In genomic region chr4:76232681-76233080, GRCh38 we compare ENCODE assay signal across 33 cellular contexts. TPM values are rescaled to one million over a fixed set of nuclear protein-coding genes. Genes with fewer than 3 reads are reported as not detected.
DNase-seq lines count a peak whose midpoint lies in the region; ATAC-seq, FAIRE-seq and TF ChIP-seq lines count a peak whose summit lies in the region.
"Had no signal": no experiment of that assay in that cellular context is flagged by ENCODE, and none has a peak within 500 bp of the region (broad histone marks: within the 10 kb centered on the region; RNA-seq: fewer than 3 reads in every experiment).

No MANE protein-coding gene starts in this region.

- intact Hi-C loops in HCT116 (cut with micrococcal nuclease) = no loop called here

- H3K4me1 ChIP-seq in HCT116 (ENCODE audit: control insufficient read depth in 1 of 2, insufficient read depth in 2 of 2, low read length in 2 of 2) (peaks cover 17 to 26% of the 10 kb centered on the region in 2 experiments), adipocyte (ENCODE audit: control insufficient read depth, insufficient read depth, low read length) (peaks cover 23% of the 10 kb centered on the region)

- TF ChIP-seq RAD21 in HCT116 (IDR thresholded peaks at IDR 0.05; ENCODE audit: low read depth) = no peak

- ATAC-seq in HCT116 = no peak
- ATAC-seq: left ventricle myocardium superior; PC-3; right cardiac atrium; stimulated activated naive CD8-positive, alpha-beta T cell treated with anti-CD3 and anti-CD28 coated beads, Interleukin-15, amount 100 ng/mL, for 72 hours; T-helper 17 cell had no signal

- H3K36me3 ChIP-seq in HCT116 (ENCODE audit: control insufficient read depth in 1 of 2, insufficient read depth in 2 of 2, low read length in 2 of 2) (peaks cover 0 to 33% of the 10 kb centered on the region in 2 experiments; a peak in 3 of 4 replicates), adipocyte (ENCODE audit: control insufficient read depth, insufficient read depth, low read length, severe bottlenecking) (no peaks in the 10 kb centered on the region)
- H3K36me3 ChIP-seq: brain microvascular endothelial cell, neural progenitor cell, thyroid gland had no signal

- H3K36me3 Mint-ChIP-seq in glutamatergic neuron (ENCODE audit: unreplicated experiment) (peaks cover 19% of the 10 kb centered on the region), chondrocyte (ENCODE audit: low read depth) (peaks cover 3% of the 10 kb centered on the region)
- no peaks in the 10 kb centered on the region for H3K36me3 Mint-ChIP-seq in activated CD4-positive, alpha-beta memory T cell treated with anti-CD3 and anti-CD28 coated beads, Interleukin-2, amount 10 ng/mL, durations not matched to agents 7 days and 5 days (ENCODE audit: low read depth)

- no peaks in the 10 kb centered on the region for H3K9me2 ChIP-seq in HCT116 (ENCODE audit: insufficient read depth)

- peaks cover 54% of the 10 kb centered on the region for H3K79me2 ChIP-seq in HCT116 (ENCODE audit: insufficient read depth, low read length)

- H3K27ac ChIP-seq in HCT116 (ENCODE audit: low read depth, low read length) = no peak overlapping the region
- H3K27ac ChIP-seq: brain microvascular endothelial cell, dorsolateral prefrontal cortex, HL-60, neural progenitor cell had no signal

- H2AFZ ChIP-seq in HCT116 (ENCODE audit: low read depth, low read length, poor library complexity, severe bottlenecking) = no peak overlapping the region
- H2AFZ ChIP-seq: neural progenitor cell had no signal

- H3K4me3 Mint-ChIP-seq in glutamatergic neuron (ENCODE audit: unreplicated experiment) (peak overlapping the region; percentile 91), chondrocyte (ENCODE audit: unreplicated experiment) (no peak overlapping the region)
- H3K4me3 Mint-ChIP-seq in activated CD4-positive, alpha-beta memory T cell treated with anti-CD3 and anti-CD28 coated beads, Interleukin-2, amount 10 ng/mL, durations not matched to agents 7 days and 5 days = no peak overlapping the region
- H3K4me3 Mint-ChIP-seq: activated T-helper 1 cell treated with anti-CD3 and anti-CD28 coated beads, Interleukin-12 subunit alpha, Interleukin-12 subunit beta, Interleukin-2, Interleukin-4 antibody, amounts not matched to agents 30 ng/mL and 10 ng/mL and 1 ng/mL, durations not matched to agents 14 hours and 24 hours and 36 hours; CD4-positive, alpha-beta T cell; neural progenitor cell; stimulated activated naive CD8-positive, alpha-beta T cell treated with anti-CD3 and anti-CD28 coated beads, Interleukin-15, amount 100 ng/mL, for 72 hours; T-helper 17 cell had no signal

- FAIRE-seq in A204.1 (lab: Jason Lieb, UNC) = peak; percentile 35
- FAIRE-seq: H54 had no signal

- H3K27me3 Mint-ChIP-seq in glutamatergic neuron (ENCODE audit: unreplicated experiment) = no peaks in the 10 kb centered on the region
- peaks cover 2% of the 10 kb centered on the region for H3K27me3 Mint-ChIP-seq in activated CD4-positive, alpha-beta memory T cell treated with anti-CD3 and anti-CD28 coated beads, Interleukin-2, amount 10 ng/mL, durations not matched to agents 7 days and 5 days
- H3K27me3 Mint-ChIP-seq in chondrocyte (ENCODE audit: low read depth) = peaks cover under 1% of the 10 kb centered on the region
- H3K27me3 Mint-ChIP-seq: CD4-positive, alpha-beta T cell; stimulated activated naive CD8-positive, alpha-beta T cell treated with anti-CD3 and anti-CD28 coated beads, Interleukin-15, amount 100 ng/mL, for 72 hours had no signal

- H4K20me1 ChIP-seq in HCT116 (ENCODE audit: insufficient read depth) = no peaks in the 10 kb centered on the region

- H3K9me3 ChIP-seq in HCT116 (ENCODE audit: control insufficient read depth in 1 of 2, insufficient read depth in 1 of 2, low read depth in 1 of 2, low read length in 2 of 2) (peaks cover 8 to 21% of the 10 kb centered on the region in 2 experiments; a peak in 3 of 4 replicates), adipocyte (ENCODE audit: control insufficient read depth, low read length) (no peaks in the 10 kb centered on the region)
- H3K9me3 ChIP-seq: thyroid gland had no signal

- CTCF ChIA-PET in HCT116 (lab: Charles Lee) = no interaction called here
- CTCF ChIA-PET in activated CD4-positive, alpha-beta memory T cell treated with anti-CD3 and anti-CD28 coated beads, Interleukin-2, amount 10 ng/mL, durations not matched to agents 7 days and 5 days (lab: Charles Lee) = no interaction called here

- H3K27ac Mint-ChIP-seq in glutamatergic neuron (ENCODE audit: unreplicated experiment) = peak overlapping the region; percentile 99
- H3K27ac Mint-ChIP-seq in activated CD4-positive, alpha-beta memory T cell treated with anti-CD3 and anti-CD28 coated beads, Interleukin-2, amount 10 ng/mL, durations not matched to agents 7 days and 5 days = no peak overlapping the region
- H3K27ac Mint-ChIP-seq in chondrocyte (ENCODE audit: unreplicated experiment) = no peak overlapping the region
- H3K27ac Mint-ChIP-seq: activated T-helper 1 cell treated with anti-CD3 and anti-CD28 coated beads, Interleukin-12 subunit alpha, Interleukin-12 subunit beta, Interleukin-2, Interleukin-4 antibody, amounts not matched to agents 30 ng/mL and 10 ng/mL and 1 ng/mL, durations not matched to agents 14 hours and 24 hours and 36 hours; CD4-positive, alpha-beta T cell; neural progenitor cell; stimulated activated naive CD8-positive, alpha-beta T cell treated with anti-CD3 and anti-CD28 coated beads, Interleukin-15, amount 100 ng/mL, for 72 hours; T-helper 17 cell had no signal

- H3K4me2 ChIP-seq in HCT116 (ENCODE audit: low read length) = peak overlapping the region; percentile 87

- no peak for TF ChIP-seq POLR2A in HCT116 (IDR thresholded peaks at IDR 0.05; ENCODE audit: borderline replicate concordance, extremely low read depth, insufficient read depth, insufficient read length)

- H3K27me3 ChIP-seq in HCT116 (ENCODE audit: insufficient read depth, low read length) (no peaks in the 10 kb centered on the region), adipocyte (replicated peaks; ENCODE audit: control insufficient read depth, insufficient read depth, low read length) (no peaks in the 10 kb centered on the region)
- H3K27me3 ChIP-seq: brain microvascular endothelial cell, dorsolateral prefrontal cortex, neural progenitor cell, thyroid gland had no signal

- RAD21 ChIA-PET in HCT116 (lab: Charles Lee; ENCODE audit: low non-redundant PET in 1 of 2, low total read pairs in 2 of 2, uncharacterized antibody in 2 of 2, unreplicated experiment in 2 of 2) = no interaction called here

- H3K9me3 Mint-ChIP-seq in glutamatergic neuron (ENCODE audit: unreplicated experiment) = peaks cover 10% of the 10 kb centered on the region
- peaks cover 3% of the 10 kb centered on the region for H3K9me3 Mint-ChIP-seq in activated CD4-positive, alpha-beta memory T cell treated with anti-CD3 and anti-CD28 coated beads, Interleukin-2, amount 10 ng/mL, durations not matched to agents 7 days and 5 days
- H3K9me3 Mint-ChIP-seq in chondrocyte (ENCODE audit: low read depth) = peaks cover 14% of the 10 kb centered on the region

- POLR2A ChIA-PET in HCT116 (lab: Charles Lee) = no interaction called here
- POLR2A ChIA-PET in activated CD4-positive, alpha-beta memory T cell treated with anti-CD3 and anti-CD28 coated beads, Interleukin-2, amount 10 ng/mL, durations not matched to agents 7 days and 5 days (lab: Charles Lee) = no interaction called here

- BruUV-seq in HCT116 (replicated peaks; lab: Mats Ljungman, UMichigan) = no TSS peak

- no peak for DNase-seq in HCT116 (ENCODE audit: low read depth, low spot score)
- peak; percentile 53 for DNase-seq in adipocyte (ENCODE audit: low read depth)
- no peak for DNase-seq in glutamatergic neuron
- DNase-seq in activated CD4-positive, alpha-beta memory T cell treated with anti-CD3 and anti-CD28 coated beads, Interleukin-2, amount 10 ng/mL, durations not matched to agents 7 days and 5 days = no peak
- no peak for DNase-seq in hypothalamus (lab: John Stamatoyannopoulos, UW)
- no peak for DNase-seq in chondrocyte (ENCODE audit: low spot score)
- DNase-seq in activated effector memory CD4-positive, alpha-beta T cell treated with anti-CD3 and anti-CD28 coated beads, Interleukin-2, amount 50 U/mL, for 16 hours = no peak
- DNase-seq: activated CD4-positive, alpha-beta T cell treated with anti-CD3 and anti-CD28 coated beads, Interleukin-2, amount 50 U/mL, for 48 hours; activated CD4-positive, CD25-positive, alpha-beta regulatory T cell treated with anti-CD3 and anti-CD28 coated beads, Interleukin-2, amount 50 U/mL, for 72 hours; activated CD8-positive, alpha-beta memory T cell treated with anti-CD3 and anti-CD28 coated beads, Interleukin-2, amount 50 U/mL, for 4 hours; activated naive CD4-positive, alpha-beta T cell treated with anti-CD3 and anti-CD28 coated beads, Interleukin-2, amount 50 U/mL, for 16 hours; amniotic stem cell; brain microvascular endothelial cell; CD4-positive, alpha-beta T cell; dorsolateral prefrontal cortex; islet precursor cell; left ventricle myocardium superior; mesendoderm; NCI-H2171; NCI-H510A treated with DMSO at 0.1 percent for 48 hours; PC-3; posterior cingulate gyrus; right cardiac atrium; stimulated activated CD8-positive, alpha-beta memory T cell treated with anti-CD3 and anti-CD28 coated beads, Interleukin-4, amount 100 ng/mL, for 48 hours; stimulated activated naive CD8-positive, alpha-beta T cell treated with anti-CD3 and anti-CD28 coated beads, Interleukin-15, amount 100 ng/mL, for 72 hours; T-helper 17 cell; thyroid gland had no signal

- H3K9ac ChIP-seq in HCT116 (ENCODE audit: low read length) (peak overlapping the region; percentile 72), adipocyte (ENCODE audit: low read length) (peak overlapping the region; percentile 11)
- H3K9ac ChIP-seq: neural progenitor cell had no signal

- H3K4me3 ChIP-seq in HCT116 (replicated peaks in 1 of 2; ENCODE audit: low read depth in 1 of 2, low read length in 2 of 2) (peak overlapping the region; percentile 85 to 91), adipocyte (ENCODE audit: low read length) (no peak overlapping the region)
- H3K4me3 ChIP-seq: neural progenitor cell, thyroid gland had no signal

- H3K4me1 Mint-ChIP-seq in glutamatergic neuron (ENCODE audit: low read depth, unreplicated experiment) = peaks cover 13% of the 10 kb centered on the region
- no peaks in the 10 kb centered on the region for H3K4me1 Mint-ChIP-seq in activated CD4-positive, alpha-beta memory T cell treated with anti-CD3 and anti-CD28 coated beads, Interleukin-2, amount 10 ng/mL, durations not matched to agents 7 days and 5 days
- H3K4me1 Mint-ChIP-seq in chondrocyte (ENCODE audit: low read depth) = peaks cover 10% of the 10 kb centered on the region
- H3K4me1 Mint-ChIP-seq: stimulated activated naive CD8-positive, alpha-beta T cell treated with anti-CD3 and anti-CD28 coated beads, Interleukin-15, amount 100 ng/mL, for 72 hours; T-helper 17 cell had no signal

- TF ChIP-seq CTCF in HCT116 (IDR thresholded peaks at IDR 0.05 in 2 of 3, conservative IDR thresholded peaks at IDR 0.05 in 1 of 3; ENCODE audit: borderline replicate concordance in 1 of 3, insufficient read depth in 1 of 3, low read depth in 2 of 3, low read length in 2 of 3) = no peak
- TF ChIP-seq CTCF in glutamatergic neuron (IDR thresholded peaks at IDR 0.05; ENCODE audit: partially characterized antibody, unreplicated experiment) = no peak
- no peak for TF ChIP-seq CTCF in chondrocyte (IDR thresholded peaks at IDR 0.05)

RNA-seq across cellular contexts. Expression of gene FAM47E, which starts 18.8 kb away (rescaled TPM):
- total RNA-seq in HCT116 (2021; ENCODE audit: unreplicated experiment) (0.91 TPM), glutamatergic neuron (ENCODE audit: unreplicated experiment) (2.9 TPM), chondrocyte (0.73 to 1.2 TPM (median 0.92 TPM) in 3 replicates)
- 0.54 and 0.65 TPM in 2 replicates for polyA plus RNA-seq in HCT116 (2012)
- total RNA-seq in activated CD4-positive, alpha-beta memory T cell treated with anti-CD3 and anti-CD28 coated beads, Interleukin-2, amount 10 ng/mL, durations not matched to agents 7 days and 5 days = not detected
- total RNA-seq: activated T-helper 1 cell treated with anti-CD3 and anti-CD28 coated beads, Interleukin-12 subunit alpha, Interleukin-12 subunit beta, Interleukin-2, Interleukin-4 antibody, amounts not matched to agents 30 ng/mL and 10 ng/mL and 1 ng/mL, durations not matched to agents 14 hours and 24 hours and 36 hours; glomerular endothelial cell had no signal

RNA-seq across cellular contexts. Expression of gene SCARB2, which starts 19.1 kb away (rescaled TPM):
- total RNA-seq in HCT116 (2021; ENCODE audit: unreplicated experiment) = 51.3 TPM
- 40.8 and 44.0 TPM in 2 replicates for polyA plus RNA-seq in HCT116 (2012)
- 330 TPM for total RNA-seq in glutamatergic neuron (ENCODE audit: unreplicated experiment)
- total RNA-seq in activated CD4-positive, alpha-beta memory T cell treated with anti-CD3 and anti-CD28 coated beads, Interleukin-2, amount 10 ng/mL, durations not matched to agents 7 days and 5 days = 10 to 100 TPM; 22.3 to 23.2 TPM
- 145 to 165 TPM (median 155 TPM) in 3 replicates for total RNA-seq in chondrocyte
